9 cellular contexts compared by ENCODE assay signal in the genomic region with DNA sequence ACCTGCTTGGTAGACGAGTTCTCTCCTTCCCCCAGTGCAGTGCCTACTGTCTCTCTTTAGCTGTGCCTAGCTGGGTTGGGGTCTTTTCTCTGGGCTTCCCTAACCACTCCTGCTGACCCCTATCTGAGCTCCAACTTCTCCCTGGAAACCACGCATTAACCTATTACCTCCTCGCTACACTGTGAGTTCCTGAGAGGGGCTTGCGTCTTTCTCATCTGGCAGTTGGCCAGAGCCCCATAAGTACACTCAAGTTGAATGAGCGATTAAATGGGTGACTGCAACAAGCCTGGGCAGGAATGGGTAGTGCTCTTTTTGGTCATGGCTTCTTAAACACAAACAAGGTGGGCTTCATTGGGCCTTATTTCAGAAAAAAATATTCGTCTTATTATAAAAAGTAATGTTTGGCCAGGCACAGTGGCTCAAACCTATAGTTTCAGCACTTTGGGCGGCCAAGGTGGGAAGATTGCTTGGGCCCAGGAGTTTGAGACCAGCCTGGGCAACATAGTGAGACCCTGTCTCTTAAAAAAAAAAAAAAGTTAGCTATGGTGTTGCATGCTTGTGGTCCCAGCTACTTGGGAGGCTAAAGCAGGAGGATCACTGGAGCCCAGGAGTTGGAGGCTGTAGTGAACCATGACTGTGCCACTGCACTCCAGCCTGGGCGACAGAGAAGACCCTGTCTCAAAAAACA. TPM values are rescaled to one million over a fixed set of nuclear protein-coding genes. Genes with fewer than 3 reads are reported as not detected.
DNase-seq lines count a peak whose midpoint lies in the region; FAIRE-seq and TF ChIP-seq lines count a peak whose summit lies in the region.
"Had no signal": no experiment of that assay in that cellular context is flagged by ENCODE, and none has a peak within 500 bp of the region (broad histone marks: within the 10 kb centered on the region; RNA-seq: fewer than 3 reads in every experiment).

No MANE protein-coding gene starts in this region.

- H3K4me1 ChIP-seq in skeletal muscle tissue (ENCODE audit: control insufficient read depth in 3 of 3, insufficient read depth in 3 of 3, low read length in 3 of 3) (peaks cover 6 to 44% (median 41%) of the 10 kb centered on the region in 3 donors), HAP-1 (peaks cover 6% of the 10 kb centered on the region; the same call in 1 of the 2 replicates)

- in situ Hi-C loops in HAP-1 (cut with MboI; ENCODE audit: low sequenced_read_pairs) = loop anchor here (25.0 kb wide), 1 partner anchor 392 kb away; no protein-coding TSS in a partner anchor

- H3K27ac Mint-ChIP-seq in osteocyte (ENCODE audit: unreplicated experiment) = no peak overlapping the region

- no peak for TF ChIP-seq CTCF in bronchial epithelial cell (IDR thresholded peaks at IDR 0.05; ENCODE audit: insufficient read depth, low read length, severe bottlenecking)
- no peak for TF ChIP-seq CTCF in osteocyte (IDR thresholded peaks at IDR 0.05)

- H3K9me3 Mint-ChIP-seq in osteocyte (ENCODE audit: unreplicated experiment) = no peaks in the 10 kb centered on the region

- peak; percentile 11 for DNase-seq in NCI-H82 (lab: John Stamatoyannopoulos, UW)
- DNase-seq in NCI-H82 treated with DMSO at 0.1 percent for 48 hours (lab: John Stamatoyannopoulos, UW; ENCODE audit: unreplicated experiment) = no peak
- DNase-seq in NCI-H446 (lab: John Stamatoyannopoulos, UW) = peak; percentile 11 to 25
- peak; percentile 65 for DNase-seq in bronchial epithelial cell (ENCODE audit: low read depth)
- no peak for DNase-seq in HAP-1 (ENCODE audit: low spot score in 2 of 2)
- DNase-seq in NK-92 treated with Interleukin-12 subunit alpha and Interleukin-12 subunit beta, amount 100 ng/mL, for 24 hours (lab: John Stamatoyannopoulos, UW) = no peak
- no peak for DNase-seq in osteocyte (ENCODE audit: extremely low spot score, unreplicated experiment)

- H3K36me3 ChIP-seq in bronchial epithelial cell (ENCODE audit: control insufficient read depth, insufficient read depth, low read length) (no peaks in the 10 kb centered on the region), skeletal muscle tissue (ENCODE audit: control insufficient read depth in 3 of 3, insufficient read depth in 3 of 3, low read length in 3 of 3) (no peaks in the 10 kb centered on the region), HAP-1 (replicated peaks) (no peaks in the 10 kb centered on the region)

- H3K9me3 ChIP-seq in skeletal muscle tissue (ENCODE audit: control insufficient read depth in 3 of 3, low read length in 3 of 3) (no peaks in the 10 kb centered on the region), HAP-1 (no peaks in the 10 kb centered on the region)
- H3K9me3 ChIP-seq: A549 had no signal

- peak overlapping the region; percentile 59 for H3K27ac ChIP-seq in skeletal muscle tissue (ENCODE audit: low read depth, low read length)
- H3K27ac ChIP-seq: A549 had no signal

- no peak overlapping the region for H3K9ac ChIP-seq in skeletal muscle tissue (ENCODE audit: low read depth in 1 of 3, low read length in 3 of 3)

- H3K36me3 Mint-ChIP-seq in osteocyte (ENCODE audit: unreplicated experiment) = no peaks in the 10 kb centered on the region

- FAIRE-seq in bronchial epithelial cell (lab: Jason Lieb, UNC) = no peak
- FAIRE-seq: A549 had no signal

- H3K4me3 ChIP-seq in bronchial epithelial cell (ENCODE audit: low read depth, low read length) (no peak overlapping the region), skeletal muscle tissue (ENCODE audit: low read length in 3 of 3) (no peak overlapping the region), HAP-1 (no peak overlapping the region)
- H3K4me3 ChIP-seq: A549 had no signal

- H3K4me3 Mint-ChIP-seq in osteocyte (ENCODE audit: unreplicated experiment) = no peak overlapping the region

- peaks cover 7% of the 10 kb centered on the region for H3K4me1 Mint-ChIP-seq in osteocyte (ENCODE audit: unreplicated experiment)

- H3K27me3 ChIP-seq in bronchial epithelial cell (ENCODE audit: control insufficient read depth, insufficient read depth, low read length) = no peaks in the 10 kb centered on the region
- H3K27me3 ChIP-seq in skeletal muscle tissue (ENCODE audit: control insufficient read depth in 3 of 3, insufficient read depth in 3 of 3, low read length in 3 of 3) = no peaks in the 10 kb centered on the region
- no peaks in the 10 kb centered on the region for H3K27me3 ChIP-seq in HAP-1 (ENCODE audit: low read depth)

- H3K27me3 Mint-ChIP-seq in osteocyte (ENCODE audit: unreplicated experiment) = peaks cover 3% of the 10 kb centered on the region

RNA-seq across cellular contexts. Expression of gene SYPL1, which starts 41.4 kb away (rescaled TPM):
- total RNA-seq in bronchial epithelial cell = 64.8 and 74.8 TPM in 2 replicates
- total RNA-seq in skeletal muscle tissue = 53.2 TPM
- 80.9 and 85.4 TPM in 2 replicates for total RNA-seq in osteocyte

Comparison
In these comparisons a context has a peak if more than half of its experiments do, and no peak if none do; other contexts are left out.
1. DNase-seq: peak in NCI-H82 (single experiment), NCI-H446 (2 of 2) and bronchial epithelial cell (single experiment); none in NCI-H82 treated with DMSO at 0.1 percent for 48 hours (single experiment), HAP-1 (0 of 2), NK-92 treated with Interleukin-12 subunit alpha and Interleukin-12 subunit beta, amount 100 ng/mL, for 24 hours (single experiment) and osteocyte (single experiment).